ENCODE assay signal across 33 cellular contexts in the genomic region with DNA sequence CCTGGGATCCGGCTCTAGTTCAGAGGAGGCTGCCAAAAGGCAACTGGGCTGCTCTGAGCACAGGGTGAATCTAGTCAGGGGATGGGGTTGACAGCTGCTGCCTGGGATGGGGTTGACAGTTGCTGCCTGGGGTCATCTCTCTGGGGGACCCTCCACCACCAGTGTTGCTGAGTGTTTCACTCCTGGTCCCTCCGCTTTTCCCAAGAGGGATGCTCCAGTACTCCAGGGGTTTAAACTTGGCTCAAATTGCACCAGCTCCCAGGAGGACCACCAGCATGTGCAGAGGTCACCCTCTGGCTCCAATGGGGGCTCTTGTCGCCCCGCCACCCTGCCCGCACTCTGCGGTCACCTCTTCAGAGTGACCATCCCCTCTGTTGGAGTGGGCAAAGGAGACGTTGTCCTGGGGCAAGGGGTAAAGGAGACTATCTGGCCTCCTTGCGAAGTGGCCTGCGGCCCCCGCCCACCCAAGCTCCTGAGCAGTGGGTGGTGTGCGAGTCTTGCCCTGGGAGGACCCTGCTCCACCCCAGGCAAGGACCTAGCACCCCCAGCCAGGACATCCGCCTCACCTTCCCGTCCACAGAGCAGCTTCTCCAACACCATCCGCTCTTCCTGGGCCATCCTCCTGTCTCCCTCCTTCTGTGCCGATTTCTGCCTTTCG.
"Had no signal": no experiment of that assay in that cellular context is flagged by ENCODE, and none has a peak within 500 bp of the region (broad histone marks: within the 10 kb centered on the region; RNA-seq: fewer than 3 reads in every experiment).

No MANE protein-coding gene starts in this region.

- H3K27me3 ChIP-seq: adrenal gland, esophagus muscularis mucosa, hepatocyte, neutrophil, stomach, thyroid gland, upper lobe of left lung had no signal

- H3K4me1 ChIP-seq: stomach had no signal

- H3K27me3 Mint-ChIP-seq: activated naive CD8-positive, alpha-beta T cell treated with anti-CD3 and anti-CD28 coated beads for 36 hours; central memory CD8-positive, alpha-beta T cell; naive thymus-derived CD4-positive, alpha-beta T cell; stimulated activated naive B cell treated with anti-CD40 and anti-IgM and Interleukin-4, amounts not matched to agents 10 μg/mL and 1 μg/mL and 100 μg/mL, for 72 hours had no signal

- H3K4me3 Mint-ChIP-seq: activated naive CD4-positive, alpha-beta T cell treated with anti-CD3 and anti-CD28 coated beads for 36 hours; activated naive CD8-positive, alpha-beta T cell treated with anti-CD3 and anti-CD28 coated beads for 36 hours; central memory CD8-positive, alpha-beta T cell; mesothelial cell of epicardium; naive thymus-derived CD4-positive, alpha-beta T cell; stimulated activated naive B cell treated with anti-CD40 and anti-IgM and Interleukin-4, amounts not matched to agents 10 μg/mL and 1 μg/mL and 100 μg/mL, for 72 hours; T-helper 1 cell treated with Interleukin-12 subunit alpha and Interleukin-12 subunit beta and Interleukin-4 antibody, amounts not matched to agents 30 μg/mL and 1 μg/mL, for 36 hours had no signal

- H3K4me3 ChIP-seq: adrenal gland, esophagus muscularis mucosa, hepatocyte, stomach, thyroid gland, upper lobe of left lung had no signal

- H3K27ac Mint-ChIP-seq: activated naive CD4-positive, alpha-beta T cell treated with anti-CD3 and anti-CD28 coated beads for 36 hours; activated naive CD8-positive, alpha-beta T cell treated with anti-CD3 and anti-CD28 coated beads for 36 hours; mesothelial cell of epicardium; naive thymus-derived CD4-positive, alpha-beta T cell; stimulated activated naive B cell treated with anti-CD40 and anti-IgM and Interleukin-4, amounts not matched to agents 10 μg/mL and 1 μg/mL and 100 μg/mL, for 72 hours; T-helper 1 cell treated with Interleukin-12 subunit alpha and Interleukin-12 subunit beta and Interleukin-4 antibody, amounts not matched to agents 30 μg/mL and 1 μg/mL, for 36 hours had no signal

- H2AFZ ChIP-seq: hepatocyte had no signal

- H3K36me3 ChIP-seq: adrenal gland, esophagus muscularis mucosa, neutrophil, stomach, thyroid gland, upper lobe of left lung had no signal

- H3K27ac ChIP-seq: adrenal gland, esophagus muscularis mucosa, hepatocyte, neutrophil, stomach, VCaP had no signal

- H3K4me1 Mint-ChIP-seq: activated naive CD8-positive, alpha-beta T cell treated with anti-CD3 and anti-CD28 coated beads for 36 hours; central memory CD8-positive, alpha-beta T cell had no signal

- FAIRE-seq: astrocyte, colon, frontal cortex, small intestine, TTC549 had no signal

- H3K9me3 Mint-ChIP-seq: activated naive CD4-positive, alpha-beta T cell treated with anti-CD3 and anti-CD28 coated beads for 36 hours; activated naive CD8-positive, alpha-beta T cell treated with anti-CD3 and anti-CD28 coated beads for 36 hours; central memory CD8-positive, alpha-beta T cell; mesothelial cell of epicardium; naive thymus-derived CD4-positive, alpha-beta T cell; stimulated activated naive B cell treated with anti-CD40 and anti-IgM and Interleukin-4, amounts not matched to agents 10 μg/mL and 1 μg/mL and 100 μg/mL, for 72 hours; T-helper 1 cell treated with Interleukin-12 subunit alpha and Interleukin-12 subunit beta and Interleukin-4 antibody, amounts not matched to agents 30 μg/mL and 1 μg/mL, for 36 hours had no signal

- ATAC-seq: left cardiac atrium; naive thymus-derived CD4-positive, alpha-beta T cell; sciatic nerve; stimulated activated naive B cell treated with anti-CD40 and anti-IgM and Interleukin-4, amounts not matched to agents 10 μg/mL and 1 μg/mL and 100 μg/mL, for 72 hours had no signal

- H3K79me2 ChIP-seq: hepatocyte had no signal

- DNase-seq: activated CD4-positive, alpha-beta T cell treated with anti-CD3 and anti-CD28 coated beads for 4 hours; activated CD4-positive, alpha-beta T cell treated with anti-CD3 and anti-CD28 coated beads, Interleukin-2, amount 50 U/mL, for 4 hours; activated CD8-positive, alpha-beta memory T cell treated with anti-CD3 and anti-CD28 coated beads for 24 hours; activated effector memory CD4-positive, alpha-beta T cell treated with Interleukin-2 at 50 U/mL for 16 hours; activated naive CD4-positive, alpha-beta T cell treated with anti-CD3 and anti-CD28 coated beads for 36 hours; activated naive CD8-positive, alpha-beta T cell treated with anti-CD3 and anti-CD28 coated beads for 36 hours; adrenal gland; dermis blood vessel endothelial cell; effector CD4-positive, alpha-beta T cell; islet precursor cell; small intestine; stimulated activated CD4-positive, alpha-beta T cell treated with anti-CD3 and anti-CD28 coated beads, Interleukin-4, amount 100 ng/mL, for 4 hours; stimulated activated CD8-positive, alpha-beta memory T cell treated with anti-CD3 and anti-CD28 coated beads, Interleukin-4, amount 100 ng/mL, for 48 hours; stimulated activated naive B cell treated with anti-CD40 and anti-IgM and Interleukin-4, amounts not matched to agents 10 μg/mL and 1 μg/mL and 100 μg/mL, for 72 hours; stomach; SW 1271; T-helper 9 cell; thyroid gland had no signal

- H3K36me3 Mint-ChIP-seq: activated naive CD8-positive, alpha-beta T cell treated with anti-CD3 and anti-CD28 coated beads for 36 hours; mesothelial cell of epicardium; naive thymus-derived CD4-positive, alpha-beta T cell; stimulated activated naive B cell treated with anti-CD40 and anti-IgM and Interleukin-4, amounts not matched to agents 10 μg/mL and 1 μg/mL and 100 μg/mL, for 72 hours had no signal

- H3K9me3 ChIP-seq: adrenal gland, esophagus muscularis mucosa, neutrophil, stomach, thyroid gland, upper lobe of left lung had no signal

- H3K4me2 ChIP-seq: hepatocyte had no signal
